ENCODE assay signal across 36 cellular contexts in the genomic region with DNA sequence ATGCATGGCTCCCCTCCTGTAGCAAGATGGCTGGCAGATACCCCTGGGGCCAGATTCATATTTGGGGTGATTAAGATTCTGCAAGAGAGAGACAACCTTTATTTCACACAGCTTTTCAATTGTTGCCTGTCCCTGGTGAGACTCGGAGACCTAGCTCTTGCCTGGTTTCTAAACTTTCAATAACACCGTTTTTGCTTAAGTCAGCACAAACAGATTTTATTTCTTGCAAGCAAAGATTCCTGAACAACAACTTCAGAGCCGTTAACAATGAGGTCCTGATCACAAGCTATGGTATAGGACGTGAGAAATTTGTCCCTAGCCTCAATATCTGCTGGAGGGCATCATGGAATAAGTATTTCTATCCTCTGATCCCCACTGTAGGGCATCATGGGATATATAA. TPM values are rescaled to one million over a fixed set of nuclear protein-coding genes. Genes with fewer than 3 reads are reported as not detected.
"Had no signal": no experiment of that assay in that cellular context is flagged by ENCODE, and none has a peak within 500 bp of the region (broad histone marks: within the 10 kb centered on the region; RNA-seq: fewer than 3 reads in every experiment).

No MANE protein-coding gene starts in this region.

- H3K4me2 ChIP-seq: PC-9 had no signal

- H3K9me3 ChIP-seq: adrenal gland, body of pancreas had no signal

- ATAC-seq: activated naive CD4-positive, alpha-beta T cell treated with anti-CD3 and anti-CD28 coated beads, Interleukin-2, amount 50 U/mL, for 72 hours; activated T-cell treated with anti-CD3 and anti-CD28 coated beads, Interleukin-2, amount 50 U/mL, for 4 hours; body of pancreas; Right ventricle myocardium inferior had no signal

- DNase-seq: activated B cell treated with CpG ODN at 0.5 μM for 24 hours; activated CD4-positive, alpha-beta memory T cell treated with anti-CD3 and anti-CD28 coated beads for 36 hours; activated CD4-positive, alpha-beta T cell treated with anti-CD3 and anti-CD28 coated beads for 4 hours; activated CD4-positive, alpha-beta T cell treated with anti-CD3 and anti-CD28 coated beads, Interleukin-2, amount 50 U/mL, for 1 hour; activated CD4-positive, CD25-positive, alpha-beta regulatory T cell treated with anti-CD3 and anti-CD28 coated beads, Interleukin-2, amount 50 U/mL, for 72 hours; activated CD8-positive, alpha-beta memory T cell treated with anti-CD3 and anti-CD28 coated beads, Interleukin-2, amount 50 U/mL, for 4 hours; activated gamma-delta T cell treated with Interleukin-2 at 50 U/mL for 16 hours; activated naive CD4-positive, alpha-beta T cell treated with anti-CD3 and anti-CD28 coated beads for 36 hours; activated T-cell treated with anti-CD3 and anti-CD28 coated beads for 4 hours; activated T-cell treated with anti-CD3 and anti-CD28 coated beads, Interleukin-2, amount 50 U/mL, for 4 hours; adrenal gland; body of pancreas; caudate nucleus; cerebellar nuclear complex; Karpas-422; NCI-H1436; NCI-H1694; NCI-H345; NCI-H524 treated with DMSO at 0.1 percent for 48 hours; NK-92 treated with Interleukin-12 subunit alpha and Interleukin-12 subunit beta, amount 100 ng/mL, for 24 hours; PC-9; SIG-M5; SW 1271; T-helper 1 cell; T-helper 2 cell; T-helper 9 cell had no signal

- H3K27me3 ChIP-seq: adrenal gland, body of pancreas had no signal

- H3K4me3 ChIP-seq: adrenal gland, body of pancreas, PC-9 had no signal

- H2AFZ ChIP-seq: PC-9 had no signal

- FAIRE-seq: astrocyte, bronchial epithelial cell, RCC 7860 had no signal

- H3K27ac ChIP-seq: adrenal gland, body of pancreas, PC-9, RWPE1, VCaP had no signal

- H3K36me3 ChIP-seq: adrenal gland had no signal

- H3K4me3 Mint-ChIP-seq: activated B cell treated with CpG ODN at 0.5 μM for 24 hours; activated CD4-positive, alpha-beta memory T cell treated with anti-CD3 and anti-CD28 coated beads for 36 hours; activated naive CD4-positive, alpha-beta T cell treated with anti-CD3 and anti-CD28 coated beads for 36 hours; activated T-cell treated with anti-CD3 and anti-CD28 coated beads, Interleukin-2, amount 50 U/mL, for 4 hours; activated T-helper 1 cell treated with anti-CD3 and anti-CD28 coated beads, Interleukin-12 subunit alpha, Interleukin-12 subunit beta, Interleukin-2, Interleukin-4 antibody, amounts not matched to agents 30 ng/mL and 10 ng/mL and 1 ng/mL, durations not matched to agents 14 hours and 24 hours and 36 hours had no signal

- H3K9me3 Mint-ChIP-seq: activated naive CD4-positive, alpha-beta T cell treated with anti-CD3 and anti-CD28 coated beads for 36 hours; activated T-helper 1 cell treated with anti-CD3 and anti-CD28 coated beads, Interleukin-12 subunit alpha, Interleukin-12 subunit beta, Interleukin-2, Interleukin-4 antibody, amounts not matched to agents 30 ng/mL and 10 ng/mL and 1 ng/mL, durations not matched to agents 14 hours and 24 hours and 36 hours had no signal

- H3K27ac Mint-ChIP-seq: activated B cell treated with CpG ODN at 0.5 μM for 24 hours; activated CD4-positive, alpha-beta memory T cell treated with anti-CD3 and anti-CD28 coated beads for 36 hours; activated naive CD4-positive, alpha-beta T cell treated with anti-CD3 and anti-CD28 coated beads for 36 hours; activated naive CD4-positive, alpha-beta T cell treated with anti-CD3 and anti-CD28 coated beads, Interleukin-2, amount 50 U/mL, for 72 hours; activated T-helper 1 cell treated with anti-CD3 and anti-CD28 coated beads, Interleukin-12 subunit alpha, Interleukin-12 subunit beta, Interleukin-2, Interleukin-4 antibody, amounts not matched to agents 30 ng/mL and 10 ng/mL and 1 ng/mL, durations not matched to agents 14 hours and 24 hours and 36 hours had no signal

RNA-seq across cellular contexts. Expression of a gene that starts 2.9 kb away (rescaled TPM):
- total RNA-seq: activated B cell treated with CpG ODN at 0.5 μM for 24 hours, OCI-LY7 had no signal

RNA-seq across cellular contexts. Expression of a gene that starts 30.6 kb away (rescaled TPM):
- total RNA-seq: bronchial epithelial cell, SK-MEL-5 had no signal
